Comparison of ENCODE assay signal across 29 cellular contexts in the genomic region with DNA sequence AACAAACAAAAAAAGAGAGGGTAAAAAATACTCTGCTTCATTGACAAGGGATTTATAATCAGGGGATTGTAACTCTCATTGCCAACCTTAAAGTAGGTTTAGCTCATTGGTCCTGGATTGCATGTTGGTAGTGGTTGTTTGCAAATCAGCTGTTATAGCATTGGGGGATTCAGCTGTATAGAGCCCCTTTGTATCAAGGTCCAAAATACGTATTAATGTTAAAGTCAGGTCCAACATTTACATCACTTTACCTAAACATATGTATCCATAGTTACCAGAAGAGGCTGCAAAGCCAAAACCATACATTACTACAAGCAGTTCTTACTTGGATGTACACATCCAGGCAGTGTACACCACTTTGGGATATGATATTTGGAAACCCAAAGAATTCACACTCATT.
"Had no signal": no experiment of that assay in that cellular context is flagged by ENCODE, and none has a peak within 500 bp of the region (broad histone marks: within the 10 kb centered on the region; RNA-seq: fewer than 3 reads in every experiment).

No MANE protein-coding gene starts in this region.

- FAIRE-seq: colon, endometrium, endothelial cell of umbilical vein, frontal cortex had no signal

- H3K9me3 ChIP-seq: colonic mucosa, esophagus muscularis mucosa, esophagus squamous epithelium, gastrocnemius medialis, gastroesophageal sphincter, heart left ventricle, heart right ventricle had no signal

- DNase-seq: colonic mucosa; cortex of kidney; dermis blood vessel endothelial cell; dorsolateral prefrontal cortex; effector CD4-positive, alpha-beta T cell; effector CD8-positive, alpha-beta T cell; effector memory CD4-positive, alpha-beta T cell; effector memory CD8-positive, alpha-beta T cell; endodermal cell; erythroblast; esophagus squamous epithelium; foreskin fibroblast; foreskin keratinocyte; foreskin melanocyte; gastrocnemius medialis; glutamatergic neuron; head of caudate nucleus; heart left ventricle; heart right ventricle had no signal

- H3K27me3 Mint-ChIP-seq: dendritic cell treated with granulocyte-macrophage colony-stimulating factor and Interleukin-4, amounts not matched to agents 40 ng/mL and 50 ng/mL, for 4 days; effector memory CD8-positive, alpha-beta T cell had no signal

- H3K4me1 ChIP-seq: colonic mucosa, esophagus muscularis mucosa, esophagus squamous epithelium, foreskin keratinocyte, gastrocnemius medialis, gastroesophageal sphincter, heart left ventricle, heart right ventricle had no signal

- H3K4me3 Mint-ChIP-seq: dendritic cell treated with granulocyte-macrophage colony-stimulating factor and Interleukin-4, amounts not matched to agents 40 ng/mL and 50 ng/mL, for 4 days; effector memory CD8-positive, alpha-beta T cell; endodermal cell had no signal

- H3K4me1 Mint-ChIP-seq: endodermal cell had no signal

- H3K27me3 ChIP-seq: colonic mucosa, dorsolateral prefrontal cortex, esophagus muscularis mucosa, esophagus squamous epithelium, gastrocnemius medialis, gastroesophageal sphincter, heart left ventricle, heart right ventricle had no signal

- H3K36me3 ChIP-seq: colonic mucosa, esophagus muscularis mucosa, esophagus squamous epithelium, gastrocnemius medialis, gastroesophageal sphincter, heart left ventricle, heart right ventricle had no signal

- ATAC-seq: effector memory CD8-positive, alpha-beta T cell; esophagus mucosa; foreskin keratinocyte; gastrocnemius medialis; gastroesophageal sphincter; heart left ventricle; heart right ventricle had no signal

- H3K27ac ChIP-seq: colonic mucosa, coronary artery, dorsolateral prefrontal cortex, epithelial cell of prostate, esophagus muscularis mucosa, esophagus squamous epithelium, foreskin keratinocyte, gastrocnemius medialis, gastroesophageal sphincter, heart left ventricle, heart right ventricle had no signal

- H3K27ac Mint-ChIP-seq: dendritic cell treated with granulocyte-macrophage colony-stimulating factor and Interleukin-4, amounts not matched to agents 40 ng/mL and 50 ng/mL, for 4 days; effector memory CD8-positive, alpha-beta T cell; endodermal cell had no signal

- H3K4me3 ChIP-seq: colonic mucosa, coronary artery, dorsolateral prefrontal cortex, esophagus muscularis mucosa, esophagus squamous epithelium, gastrocnemius medialis, gastroesophageal sphincter, heart left ventricle, heart right ventricle had no signal

- H3K9me3 Mint-ChIP-seq: dendritic cell treated with granulocyte-macrophage colony-stimulating factor and Interleukin-4, amounts not matched to agents 40 ng/mL and 50 ng/mL, for 4 days; effector memory CD8-positive, alpha-beta T cell; endodermal cell had no signal
